In the genomic region with DNA sequence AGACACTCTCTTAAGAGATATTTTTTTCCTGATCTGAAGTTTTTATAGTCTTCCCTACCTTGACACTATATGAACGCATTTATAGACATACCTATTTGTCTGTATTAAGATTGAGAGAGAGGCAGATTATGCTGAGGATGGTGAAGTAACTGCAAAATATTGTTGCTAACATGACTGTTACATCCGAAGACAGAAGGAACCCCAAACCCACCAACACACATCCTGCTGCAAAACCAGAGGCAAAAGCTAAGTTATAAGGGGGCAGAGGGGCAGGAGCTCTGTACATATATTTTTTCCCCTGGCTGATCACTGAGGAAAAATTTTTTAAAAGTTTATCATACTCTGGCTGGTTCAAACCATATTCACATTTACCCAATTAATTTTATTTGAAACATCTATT, we compare ENCODE assay signal across 28 cellular contexts.
"Had no signal": no experiment of that assay in that cellular context is flagged by ENCODE, and none has a peak within 500 bp of the region (broad histone marks: within the 10 kb centered on the region; RNA-seq: fewer than 3 reads in every experiment).

No MANE protein-coding gene starts in this region.

- H3K4me1 ChIP-seq: esophagus muscularis mucosa, foreskin keratinocyte, gastroesophageal sphincter, heart left ventricle, left lung, prostate gland, right atrium auricular region, transverse colon, vagina had no signal

- H3K9me3 ChIP-seq: esophagus muscularis mucosa, gastroesophageal sphincter, heart left ventricle, left lung, mucosa of descending colon, prostate gland, right atrium auricular region, suprapubic skin, transverse colon, vagina had no signal

- H3K4me1 Mint-ChIP-seq: naive B cell had no signal

- DNase-seq: dermis blood vessel endothelial cell; effector memory CD4-positive, alpha-beta T cell; foreskin keratinocyte; heart left ventricle; left cardiac atrium; left lung; mesenchymal stem cell; mucosa of descending colon; naive B cell; nephron progenitor cell; nucleus accumbens; stimulated activated CD4-positive, alpha-beta T cell treated with anti-CD3 and anti-CD28 coated beads, Interleukin-12 subunit alpha, Interleukin-12 subunit beta, amount 100 ng/mL, for 4 hours; stimulated activated CD4-positive, alpha-beta T cell treated with anti-CD3 and anti-CD28 coated beads, Interleukin-1b, Interleukin-23, amount 100 ng/mL, for 48 hours; stimulated activated CD4-positive, alpha-beta T cell treated with anti-CD3 and anti-CD28 coated beads, Interleukin-4, amount 100 ng/mL, for 1 hour; stimulated activated CD8-positive, alpha-beta memory T cell treated with anti-CD3 and anti-CD28 coated beads, Interleukin-4, amount 100 ng/mL, for 48 hours; stimulated activated naive CD4-positive, alpha-beta T cell; stimulated activated naive CD8-positive, alpha-beta T cell treated with anti-CD3 and anti-CD28 coated beads, Interleukin-15, amount 100 ng/mL, for 72 hours; transverse colon had no signal

- H3K27ac ChIP-seq: esophagus muscularis mucosa, foreskin keratinocyte, gastroesophageal sphincter, heart left ventricle, hepatocyte, left lung, prostate gland, right atrium auricular region, suprapubic skin, transverse colon, vagina had no signal

- H3K4me3 Mint-ChIP-seq: mesothelial cell of epicardium; naive B cell; nephron progenitor cell; stimulated activated naive CD8-positive, alpha-beta T cell treated with anti-CD3 and anti-CD28 coated beads, Interleukin-15, amount 100 ng/mL, for 72 hours had no signal

- H3K27ac Mint-ChIP-seq: mesothelial cell of epicardium; nephron progenitor cell; stimulated activated naive CD8-positive, alpha-beta T cell treated with anti-CD3 and anti-CD28 coated beads, Interleukin-15, amount 100 ng/mL, for 72 hours had no signal

- H3K27me3 Mint-ChIP-seq: stimulated activated naive CD8-positive, alpha-beta T cell treated with anti-CD3 and anti-CD28 coated beads, Interleukin-15, amount 100 ng/mL, for 72 hours had no signal

- H3K9me3 Mint-ChIP-seq: mesothelial cell of epicardium; nephron progenitor cell; stimulated activated naive CD8-positive, alpha-beta T cell treated with anti-CD3 and anti-CD28 coated beads, Interleukin-15, amount 100 ng/mL, for 72 hours had no signal

- H3K36me3 ChIP-seq: prostate gland, right atrium auricular region, vagina had no signal

- ATAC-seq: foreskin keratinocyte; gastroesophageal sphincter; heart left ventricle; left cardiac atrium; left lung; mucosa of descending colon; sciatic nerve; stimulated activated naive CD8-positive, alpha-beta T cell treated with anti-CD3 and anti-CD28 coated beads, Interleukin-15, amount 100 ng/mL, for 72 hours had no signal

- H3K27me3 ChIP-seq: esophagus muscularis mucosa, foreskin keratinocyte, gastroesophageal sphincter, heart left ventricle, hepatocyte, right atrium auricular region, suprapubic skin, transverse colon, vagina had no signal

- H3K4me3 ChIP-seq: esophagus muscularis mucosa, gastroesophageal sphincter, heart left ventricle, hepatocyte, left lung, mucosa of descending colon, prostate gland, right atrium auricular region, smooth muscle cell, suprapubic skin, transverse colon, vagina had no signal
